Comparison of ENCODE assay signal across 8 cellular contexts in genomic region chr2:32627441-32627900, GRCh38. TPM values are rescaled to one million over a fixed set of nuclear protein-coding genes. Genes with fewer than 3 reads are reported as not detected.
DNase-seq lines count a peak whose midpoint lies in the region; ATAC-seq and TF ChIP-seq lines count a peak whose summit lies in the region.

No MANE protein-coding gene starts in this region.

- no peak for TF ChIP-seq CTCF in GM06990 (IDR thresholded peaks at IDR 0.05; ENCODE audit: insufficient read depth, low read length, poor library complexity, severe bottlenecking)

- DNase-seq in GM06990 (ENCODE audit: extremely low read depth, insufficient read length): no peak
- peak; percentile 20 for DNase-seq in LHCN-M2 (ENCODE audit: low read depth)
- peak; percentile 56 for DNase-seq in amniotic epithelial cell (ENCODE audit: low read depth)
- peak; percentile 29 for DNase-seq in skeletal muscle cell (ENCODE audit: low read depth)
- DNase-seq in NCI-H446 treated with DMSO at 0.1 percent for 48 hours (lab: John Stamatoyannopoulos, UW): no peak
- no peak for DNase-seq in H4 (ENCODE audit: low spot score)

- H3K36me3 ChIP-seq in GM06990 (ENCODE audit: control insufficient read depth, insufficient read depth, low read length) (no peaks in the 10 kb centered on the region; the same call in 1 of the 2 replicates), iPS-15b (ENCODE audit: control insufficient read depth, insufficient read depth, low read length) (peaks cover 3% of the 10 kb centered on the region)

- no peaks in the 10 kb centered on the region for H3K4me1 ChIP-seq in iPS-15b (ENCODE audit: control insufficient read depth, insufficient read depth, low read length)

- H3K4me3 ChIP-seq in GM06990 (replicated peaks; ENCODE audit: low read depth, low read length) (peak overlapping the region; percentile 84), iPS-15b (ENCODE audit: low read depth, low read length) (peak overlapping the region; percentile 96), skeletal muscle cell (ENCODE audit: low read depth, low read length) (peak overlapping the region; percentile 72)

- ATAC-seq in GM21737 (IDR thresholded peaks at IDR 0.05; ENCODE audit: unreplicated experiment): peak; percentile 33

- no peaks in the 10 kb centered on the region for H3K9me3 ChIP-seq in iPS-15b (ENCODE audit: control insufficient read depth, insufficient read depth, low read length)

- no peaks in the 10 kb centered on the region for H3K27me3 ChIP-seq in GM06990 (replicated peaks; ENCODE audit: control insufficient read depth, insufficient read depth, low read length)
- no peaks in the 10 kb centered on the region for H3K27me3 ChIP-seq in iPS-15b (ENCODE audit: control insufficient read depth, insufficient read depth, low read length)

- peak overlapping the region; percentile 62 for H3K9ac ChIP-seq in iPS-15b (ENCODE audit: low read depth, low read length)

RNA-seq across cellular contexts. Expression of gene TTC27, which starts 0.4 kb away (rescaled TPM):
- 21.1 and 21.5 TPM in 2 replicates for total RNA-seq in LHCN-M2 (2014; rRNA removed)
- polyA plus RNA-seq in LHCN-M2 (2012): 10.1 TPM
- total RNA-seq in H4 (2014; rRNA removed; shearing (Covaris generic)): 4.9 and 11.8 TPM in 2 replicates

Comparison
In these comparisons a context has a peak if more than half of its experiments do, and no peak if none do; other contexts are left out.
1. DNase-seq: peak in LHCN-M2 (single experiment), amniotic epithelial cell (single experiment) and skeletal muscle cell (single experiment); none in GM06990 (single experiment), NCI-H446 treated with DMSO at 0.1 percent for 48 hours (single experiment) and H4 (single experiment).
2. Peak in every context shown above with its lines, with median percentiles within 50 percentile points of each other: H3K4me3 ChIP-seq.